2 cellular contexts compared by ENCODE assay signal in the genomic region with DNA sequence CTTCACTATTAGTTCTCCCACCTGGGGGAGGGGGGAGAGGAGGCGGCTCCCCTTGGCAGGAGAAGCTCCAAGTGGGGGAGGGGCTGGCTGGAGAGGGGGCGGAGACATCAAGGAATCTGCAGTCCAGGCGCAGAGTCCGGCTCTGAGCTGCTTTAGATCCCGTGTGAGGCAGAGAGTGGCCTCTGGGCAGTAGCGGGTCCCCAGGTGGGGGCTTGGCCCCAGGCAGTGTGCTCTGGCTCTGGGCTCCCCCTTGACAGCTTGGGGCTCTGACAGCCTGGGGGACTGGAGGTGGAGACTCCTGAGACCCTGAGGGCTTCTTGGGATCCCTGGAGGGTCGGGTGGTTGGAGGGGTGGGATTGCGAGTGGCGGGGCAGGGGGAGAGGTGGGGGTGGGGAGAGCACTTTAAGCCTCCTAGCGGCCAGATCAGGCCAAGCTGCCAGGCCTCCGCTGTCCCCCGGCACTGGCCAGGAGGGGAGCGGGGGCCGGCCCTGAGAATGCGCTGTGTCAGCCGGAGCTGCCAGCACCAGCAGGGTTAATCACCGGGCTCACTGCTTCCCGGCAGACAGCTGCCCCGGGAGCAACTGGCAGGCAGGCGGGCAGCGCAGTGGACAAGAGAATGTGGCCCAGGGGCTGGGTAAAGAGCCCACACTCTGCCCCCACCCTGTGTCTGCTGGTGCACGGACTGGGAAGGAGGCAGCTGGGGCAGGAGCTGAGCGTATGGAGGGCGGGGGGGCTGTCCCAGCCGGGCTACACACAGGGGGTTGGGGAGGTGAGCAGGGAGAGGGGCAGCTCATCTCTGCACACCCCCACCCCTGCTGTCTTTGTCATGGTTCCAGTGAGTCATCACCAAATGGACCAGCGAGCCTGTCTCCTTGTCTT.
A peak's percentile ranks its signal among the peaks of the same experiment; 100 is the strongest.
TF ChIP-seq lines count a peak whose summit lies in the region.

No MANE protein-coding gene starts in this region.

TF ChIP-seq in HCT116, 20 proteins besides CTCF, POLR2A, EP300 and RAD21:
- TF ChIP-seq, protein P1, sequence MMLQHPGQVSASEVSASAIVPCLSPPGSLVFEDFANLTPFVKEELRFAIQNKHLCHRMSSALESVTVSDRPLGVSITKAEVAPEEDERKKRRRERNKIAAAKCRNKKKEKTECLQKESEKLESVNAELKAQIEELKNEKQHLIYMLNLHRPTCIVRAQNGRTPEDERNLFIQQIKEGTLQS (IDR thresholded peaks at IDR 0.05) = no peak
- TF ChIP-seq, protein P2, sequence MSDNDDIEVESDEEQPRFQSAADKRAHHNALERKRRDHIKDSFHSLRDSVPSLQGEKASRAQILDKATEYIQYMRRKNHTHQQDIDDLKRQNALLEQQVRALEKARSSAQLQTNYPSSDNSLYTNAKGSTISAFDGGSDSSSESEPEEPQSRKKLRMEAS (IDR thresholded peaks at IDR 0.05) = no peak
- TF ChIP-seq EZH2phosphoT487 (IDR thresholded peaks at IDR 0.05; ENCODE audit: borderline replicate concordance) = no peak
- no peak for TF ChIP-seq ELF1 (IDR thresholded peaks at IDR 0.05; ENCODE audit: borderline replicate concordance, low read depth)
- TF ChIP-seq ZFX (IDR thresholded peaks at IDR 0.05) = no peak
- TF ChIP-seq FOSL1 (IDR thresholded peaks at IDR 0.05; ENCODE audit: low read depth) = no peak
- TF ChIP-seq SP1 (IDR thresholded peaks at IDR 0.05; ENCODE audit: low read depth) = no peak
- TF ChIP-seq CBX3 (IDR thresholded peaks at IDR 0.05; ENCODE audit: low read depth) = no peak
- TF ChIP-seq, protein P3, sequence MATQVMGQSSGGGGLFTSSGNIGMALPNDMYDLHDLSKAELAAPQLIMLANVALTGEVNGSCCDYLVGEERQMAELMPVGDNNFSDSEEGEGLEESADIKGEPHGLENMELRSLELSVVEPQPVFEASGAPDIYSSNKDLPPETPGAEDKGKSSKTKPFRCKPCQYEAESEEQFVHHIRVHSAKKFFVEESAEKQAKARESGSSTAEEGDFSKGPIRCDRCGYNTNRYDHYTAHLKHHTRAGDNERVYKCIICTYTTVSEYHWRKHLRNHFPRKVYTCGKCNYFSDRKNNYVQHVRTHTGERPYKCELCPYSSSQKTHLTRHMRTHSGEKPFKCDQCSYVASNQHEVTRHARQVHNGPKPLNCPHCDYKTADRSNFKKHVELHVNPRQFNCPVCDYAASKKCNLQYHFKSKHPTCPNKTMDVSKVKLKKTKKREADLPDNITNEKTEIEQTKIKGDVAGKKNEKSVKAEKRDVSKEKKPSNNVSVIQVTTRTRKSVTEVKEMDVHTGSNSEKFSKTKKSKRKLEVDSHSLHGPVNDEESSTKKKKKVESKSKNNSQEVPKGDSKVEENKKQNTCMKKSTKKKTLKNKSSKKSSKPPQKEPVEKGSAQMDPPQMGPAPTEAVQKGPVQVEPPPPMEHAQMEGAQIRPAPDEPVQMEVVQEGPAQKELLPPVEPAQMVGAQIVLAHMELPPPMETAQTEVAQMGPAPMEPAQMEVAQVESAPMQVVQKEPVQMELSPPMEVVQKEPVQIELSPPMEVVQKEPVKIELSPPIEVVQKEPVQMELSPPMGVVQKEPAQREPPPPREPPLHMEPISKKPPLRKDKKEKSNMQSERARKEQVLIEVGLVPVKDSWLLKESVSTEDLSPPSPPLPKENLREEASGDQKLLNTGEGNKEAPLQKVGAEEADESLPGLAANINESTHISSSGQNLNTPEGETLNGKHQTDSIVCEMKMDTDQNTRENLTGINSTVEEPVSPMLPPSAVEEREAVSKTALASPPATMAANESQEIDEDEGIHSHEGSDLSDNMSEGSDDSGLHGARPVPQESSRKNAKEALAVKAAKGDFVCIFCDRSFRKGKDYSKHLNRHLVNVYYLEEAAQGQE (IDR thresholded peaks at IDR 0.05; ENCODE audit: low read depth) = no peak
- no peak for TF ChIP-seq JUND (IDR thresholded peaks at IDR 0.05)
- TF ChIP-seq EZH2 (IDR thresholded peaks at IDR 0.05) = no peak
- TF ChIP-seq, protein P4, sequence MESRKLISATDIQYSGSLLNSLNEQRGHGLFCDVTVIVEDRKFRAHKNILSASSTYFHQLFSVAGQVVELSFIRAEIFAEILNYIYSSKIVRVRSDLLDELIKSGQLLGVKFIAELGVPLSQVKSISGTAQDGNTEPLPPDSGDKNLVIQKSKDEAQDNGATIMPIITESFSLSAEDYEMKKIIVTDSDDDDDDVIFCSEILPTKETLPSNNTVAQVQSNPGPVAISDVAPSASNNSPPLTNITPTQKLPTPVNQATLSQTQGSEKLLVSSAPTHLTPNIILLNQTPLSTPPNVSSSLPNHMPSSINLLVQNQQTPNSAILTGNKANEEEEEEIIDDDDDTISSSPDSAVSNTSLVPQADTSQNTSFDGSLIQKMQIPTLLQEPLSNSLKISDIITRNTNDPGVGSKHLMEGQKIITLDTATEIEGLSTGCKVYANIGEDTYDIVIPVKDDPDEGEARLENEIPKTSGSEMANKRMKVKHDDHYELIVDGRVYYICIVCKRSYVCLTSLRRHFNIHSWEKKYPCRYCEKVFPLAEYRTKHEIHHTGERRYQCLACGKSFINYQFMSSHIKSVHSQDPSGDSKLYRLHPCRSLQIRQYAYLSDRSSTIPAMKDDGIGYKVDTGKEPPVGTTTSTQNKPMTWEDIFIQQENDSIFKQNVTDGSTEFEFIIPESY (IDR thresholded peaks at IDR 0.05; ENCODE audit: extremely low read depth, insufficient replicate concordance, low read length) = no peak
- TF ChIP-seq ZNF274 (IDR thresholded peaks at IDR 0.05; ENCODE audit: low read depth, low read length) = no peak
- TF ChIP-seq POLR2AphosphoS5 (IDR thresholded peaks at IDR 0.05; ENCODE audit: low read depth, low read length) = no peak
- no peak for TF ChIP-seq YY1 (IDR thresholded peaks at IDR 0.05; ENCODE audit: extremely low read depth, insufficient replicate concordance, low read depth, low read length)
- no peak for TF ChIP-seq SIN3A (IDR thresholded peaks at IDR 0.05; ENCODE audit: low read depth)
- no peak for TF ChIP-seq CEBPB (IDR thresholded peaks at IDR 0.05; ENCODE audit: low read depth)

TF ChIP-seq in WTC11, 78 proteins besides CTCF, POLR2A, EP300 and RAD21 (continued from another document):
- TF ChIP-seq, protein P5, sequence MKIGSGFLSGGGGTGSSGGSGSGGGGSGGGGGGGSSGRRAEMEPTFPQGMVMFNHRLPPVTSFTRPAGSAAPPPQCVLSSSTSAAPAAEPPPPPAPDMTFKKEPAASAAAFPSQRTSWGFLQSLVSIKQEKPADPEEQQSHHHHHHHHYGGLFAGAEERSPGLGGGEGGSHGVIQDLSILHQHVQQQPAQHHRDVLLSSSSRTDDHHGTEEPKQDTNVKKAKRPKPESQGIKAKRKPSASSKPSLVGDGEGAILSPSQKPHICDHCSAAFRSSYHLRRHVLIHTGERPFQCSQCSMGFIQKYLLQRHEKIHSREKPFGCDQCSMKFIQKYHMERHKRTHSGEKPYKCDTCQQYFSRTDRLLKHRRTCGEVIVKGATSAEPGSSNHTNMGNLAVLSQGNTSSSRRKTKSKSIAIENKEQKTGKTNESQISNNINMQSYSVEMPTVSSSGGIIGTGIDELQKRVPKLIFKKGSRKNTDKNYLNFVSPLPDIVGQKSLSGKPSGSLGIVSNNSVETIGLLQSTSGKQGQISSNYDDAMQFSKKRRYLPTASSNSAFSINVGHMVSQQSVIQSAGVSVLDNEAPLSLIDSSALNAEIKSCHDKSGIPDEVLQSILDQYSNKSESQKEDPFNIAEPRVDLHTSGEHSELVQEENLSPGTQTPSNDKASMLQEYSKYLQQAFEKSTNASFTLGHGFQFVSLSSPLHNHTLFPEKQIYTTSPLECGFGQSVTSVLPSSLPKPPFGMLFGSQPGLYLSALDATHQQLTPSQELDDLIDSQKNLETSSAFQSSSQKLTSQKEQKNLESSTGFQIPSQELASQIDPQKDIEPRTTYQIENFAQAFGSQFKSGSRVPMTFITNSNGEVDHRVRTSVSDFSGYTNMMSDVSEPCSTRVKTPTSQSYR (CRISPR knock-in tag; IDR thresholded peaks at IDR 0.05) = peak; percentile 65; the same call in 1 of the 2 replicates
- TF ChIP-seq, protein P6, sequence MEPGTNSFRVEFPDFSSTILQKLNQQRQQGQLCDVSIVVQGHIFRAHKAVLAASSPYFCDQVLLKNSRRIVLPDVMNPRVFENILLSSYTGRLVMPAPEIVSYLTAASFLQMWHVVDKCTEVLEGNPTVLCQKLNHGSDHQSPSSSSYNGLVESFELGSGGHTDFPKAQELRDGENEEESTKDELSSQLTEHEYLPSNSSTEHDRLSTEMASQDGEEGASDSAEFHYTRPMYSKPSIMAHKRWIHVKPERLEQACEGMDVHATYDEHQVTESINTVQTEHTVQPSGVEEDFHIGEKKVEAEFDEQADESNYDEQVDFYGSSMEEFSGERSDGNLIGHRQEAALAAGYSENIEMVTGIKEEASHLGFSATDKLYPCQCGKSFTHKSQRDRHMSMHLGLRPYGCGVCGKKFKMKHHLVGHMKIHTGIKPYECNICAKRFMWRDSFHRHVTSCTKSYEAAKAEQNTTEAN (CRISPR knock-in tag; IDR thresholded peaks at IDR 0.05) = 0 out of 2 replicates have a peak, but pooled peaks have one; percentile 44
- 0 out of 2 replicates have a peak, but pooled peaks have one; percentile 37 for TF ChIP-seq ESRRA (CRISPR knock-in tag; IDR thresholded peaks at IDR 0.05; ENCODE audit: borderline replicate concordance)
- TF ChIP-seq SP1 (CRISPR knock-in tag; conservative IDR thresholded peaks at IDR 0.05) = peak; percentile 29; the same call in 1 of the 2 replicates
- 0 out of 2 replicates have a peak, but pooled peaks have one; percentile 26 for TF ChIP-seq TEAD1 (CRISPR knock-in tag; IDR thresholded peaks at IDR 0.05)
- TF ChIP-seq ZNF232 (CRISPR knock-in tag; IDR thresholded peaks at IDR 0.05) = peak; percentile 20; the same call in 1 of the 2 replicates
